8 cellular contexts compared by ENCODE assay signal in genomic region chr19:35716985-35717664, GRCh38. TPM values are rescaled to one million over a fixed set of nuclear protein-coding genes. Genes with fewer than 3 reads are reported as not detected.
DNase-seq lines count a peak whose midpoint lies in the region; ATAC-seq and TF ChIP-seq lines count a peak whose summit lies in the region.

No MANE protein-coding gene starts in this region.

- peaks cover 5% of the 10 kb centered on the region for H3K36me3 ChIP-seq in cardiac muscle cell

- H3K9me3 ChIP-seq in cardiac muscle cell (ENCODE audit: low read depth): no peaks in the 10 kb centered on the region

- no peaks in the 10 kb centered on the region for H3K27me3 Mint-ChIP-seq in activated naive CD8-positive, alpha-beta T cell treated with anti-CD3 and anti-CD28 coated beads, Interleukin-2, amount 50 U/mL, for 24 hours
- H3K27me3 Mint-ChIP-seq in type B pancreatic cell: no peaks in the 10 kb centered on the region

- H3K27ac Mint-ChIP-seq in activated naive CD8-positive, alpha-beta T cell treated with anti-CD3 and anti-CD28 coated beads, Interleukin-2, amount 50 U/mL, for 24 hours: peak overlapping the region; percentile 100
- peak overlapping the region; percentile 86 for H3K27ac Mint-ChIP-seq in type B pancreatic cell

- H3K4me3 ChIP-seq in HFF-Myc (replicated peaks; ENCODE audit: low read depth, low read length) (peak overlapping the region; percentile 84), cardiac muscle cell (peak overlapping the region; percentile 70)

- H3K4me1 Mint-ChIP-seq in activated naive CD8-positive, alpha-beta T cell treated with anti-CD3 and anti-CD28 coated beads, Interleukin-2, amount 50 U/mL, for 24 hours: peaks cover 35% of the 10 kb centered on the region
- H3K4me1 Mint-ChIP-seq in type B pancreatic cell (ENCODE audit: unreplicated experiment): peaks cover 13% of the 10 kb centered on the region

- peak; percentile 78 for TF ChIP-seq CTCF in GM10248 (IDR thresholded peaks at IDR 0.05; ENCODE audit: control extremely low read depth, extremely low read depth, low read depth, missing control alignments)
- TF ChIP-seq CTCF in HFF-Myc (IDR thresholded peaks at IDR 0.05; ENCODE audit: low read depth, low read length, missing control alignments): peak; percentile 86
- peak; percentile 87 for TF ChIP-seq CTCF in cardiac muscle cell (IDR thresholded peaks at IDR 0.05; ENCODE audit: low read depth, low read length)
- peak; percentile 93 for TF ChIP-seq CTCF in type B pancreatic cell (conservative IDR thresholded peaks at IDR 0.05)

- H3K36me3 Mint-ChIP-seq in activated naive CD8-positive, alpha-beta T cell treated with anti-CD3 and anti-CD28 coated beads, Interleukin-2, amount 50 U/mL, for 24 hours (ENCODE audit: low read depth): peaks cover 57% of the 10 kb centered on the region
- H3K36me3 Mint-ChIP-seq in type B pancreatic cell: no peaks in the 10 kb centered on the region

- peak overlapping the region; percentile 87 for H3K27ac ChIP-seq in cardiac muscle cell

- CTCF ChIA-PET in GM10248 (lab: Yijun Ruan, JAX): interaction anchor here (1.0 kb wide), 1 partner anchor 24 kb away, joined by 3 read pairs; no protein-coding TSS in a partner anchor

- H3K4me1 ChIP-seq in cardiac muscle cell (ENCODE audit: low read depth): peaks cover 6% of the 10 kb centered on the region

- H3K4me3 Mint-ChIP-seq in activated naive CD8-positive, alpha-beta T cell treated with anti-CD3 and anti-CD28 coated beads, Interleukin-2, amount 50 U/mL, for 24 hours: peak overlapping the region; percentile 98
- H3K4me3 Mint-ChIP-seq in type B pancreatic cell: peak overlapping the region; percentile 93

- no peaks in the 10 kb centered on the region for H3K9me3 Mint-ChIP-seq in activated naive CD8-positive, alpha-beta T cell treated with anti-CD3 and anti-CD28 coated beads, Interleukin-2, amount 50 U/mL, for 24 hours
- H3K9me3 Mint-ChIP-seq in type B pancreatic cell: no peaks in the 10 kb centered on the region

- DNase-seq in GM10248 (ENCODE audit: extremely low spot score) (no peak), HFF-Myc (ENCODE audit: extremely low read depth, low read depth) (peak; percentile 83), NAMALWA (ENCODE audit: low spot score) (peak; percentile 97), SKM-1 treated with dmso at 0.1 percent for 144 hours (lab: John Stamatoyannopoulos, UW; ENCODE audit: unreplicated experiment) (peak; percentile 96), cardiac muscle cell (ENCODE audit: low read depth in 1 of 2, low spot score in 1 of 2) (peak; percentile 84 to 91), pons (ENCODE audit: low spot score) (peak; percentile 94), type B pancreatic cell (ENCODE audit: extremely low spot score, unreplicated experiment) (peak; percentile 90)
- peak; percentile 88 for DNase-seq in activated naive CD8-positive, alpha-beta T cell treated with anti-CD3 and anti-CD28 coated beads, Interleukin-2, amount 50 U/mL, for 24 hours

- ATAC-seq in activated naive CD8-positive, alpha-beta T cell treated with anti-CD3 and anti-CD28 coated beads, Interleukin-2, amount 50 U/mL, for 24 hours: peak; percentile 61

- POLR2A ChIA-PET in GM10248 (lab: Yijun Ruan, JAX): interaction anchor here (0.6 kb wide), 1 partner anchor 23 kb away, joined by 3 read pairs; no protein-coding TSS in a partner anchor

- no peaks in the 10 kb centered on the region for H3K27me3 ChIP-seq in cardiac muscle cell

RNA-seq across cellular contexts. Expression of gene KMT2B, which starts 0.7 kb away (rescaled TPM):
- total RNA-seq in cardiac muscle cell: 18.2 and 38.1 TPM in 2 replicates
- 8.9 and 11.9 TPM in 2 replicates for polyA plus RNA-seq in cardiac muscle cell
- 52.3 and 55.4 TPM in 2 replicates for total RNA-seq in type B pancreatic cell (ENCODE audit: low replicate concordance)

RNA-seq across cellular contexts. Expression of gene ZBTB32, which starts 12.8 kb away (rescaled TPM):
- total RNA-seq in cardiac muscle cell: not detected in 2 replicates
- polyA plus RNA-seq in cardiac muscle cell: 0.53 and 0.59 TPM in 2 replicates
- not detected in 2 replicates for total RNA-seq in type B pancreatic cell (ENCODE audit: low replicate concordance)

RNA-seq across cellular contexts. Expression of gene IGFLR1, which starts 25.1 kb away (rescaled TPM):
- 1.5 and 2.6 TPM in 2 replicates for total RNA-seq in cardiac muscle cell
- polyA plus RNA-seq in cardiac muscle cell: 2.4 and 5.5 TPM in 2 replicates
- 1.5 and 3.8 TPM in 2 replicates for total RNA-seq in type B pancreatic cell (ENCODE audit: low replicate concordance)

RNA-seq across cellular contexts. Expression of gene U2AF1L4, which starts 28.1 kb away (rescaled TPM):
- 30.3 and 40.2 TPM in 2 replicates for total RNA-seq in cardiac muscle cell
- 45.5 and 61.7 TPM in 2 replicates for polyA plus RNA-seq in cardiac muscle cell
- 22.2 and 25.4 TPM in 2 replicates for total RNA-seq in type B pancreatic cell (ENCODE audit: low replicate concordance)

RNA-seq across cellular contexts. Expression of gene PSENEN, which starts 28.3 kb away (rescaled TPM):
- total RNA-seq in cardiac muscle cell (43.7 and 65.4 TPM in 2 replicates), type B pancreatic cell (ENCODE audit: low replicate concordance) (74.2 and 85.4 TPM in 2 replicates)
- 158 and 173 TPM in 2 replicates for polyA plus RNA-seq in cardiac muscle cell
